In genomic region chr2:7794916-7795315, GRCh38 we compare ENCODE assay signal across 18 cellular contexts.
"Had no signal": no experiment of that assay in that cellular context is flagged by ENCODE, and none has a peak within 500 bp of the region (broad histone marks: within the 10 kb centered on the region; RNA-seq: fewer than 3 reads in every experiment).

No MANE protein-coding gene starts in this region.

- ATAC-seq: heart left ventricle; natural killer cell treated with Interleukin-12 subunit alpha and Interleukin-12 subunit beta and Interleukin-15 and Interleukin-18, amount 100 ng/mL, for 72 hours; psoas muscle; right lobe of liver; stimulated activated naive CD8-positive, alpha-beta T cell treated with anti-CD3 and anti-CD28 coated beads, Interleukin-15, Interleukin-2, amounts not matched to agents 100 U/mL and 50 U/mL, for 24 hours had no signal

- H3K4me3 ChIP-seq: heart left ventricle, psoas muscle, right lobe of liver, smooth muscle cell, suprapubic skin had no signal

- H3K9me3 ChIP-seq: heart left ventricle, psoas muscle, right lobe of liver, suprapubic skin had no signal

- H3K27me3 ChIP-seq: heart left ventricle, right lobe of liver, suprapubic skin had no signal

- H3K27ac ChIP-seq: psoas muscle, right lobe of liver, suprapubic skin had no signal

- DNase-seq: activated CD4-positive, alpha-beta T cell treated with anti-CD3 and anti-CD28 coated beads, Interleukin-2, amount 10 ng/mL, durations not matched to agents 7 days and 5 days; activated CD8-positive, alpha-beta memory T cell treated with anti-CD3 and anti-CD28 coated beads, Interleukin-2, amount 50 U/mL, for 48 hours; activated gamma-delta T cell; activated T-cell treated with anti-CD3 and anti-CD28 coated beads, Interleukin-2, amount 50 U/mL, for 72 hours; anterior cingulate cortex; endodermal cell; heart left ventricle; immature natural killer cell; mesendoderm; nucleus accumbens; psoas muscle; right lobe of liver; stimulated activated CD4-positive, alpha-beta T cell treated with anti-CD3 and anti-CD28 coated beads, Interleukin-4, amount 100 ng/mL, for 4 hours; stimulated activated CD8-positive, alpha-beta memory T cell treated with anti-CD3 and anti-CD28 coated beads, Interleukin-4, amount 100 ng/mL, for 48 hours; stimulated activated naive CD8-positive, alpha-beta T cell treated with anti-CD3 and anti-CD28 coated beads, Interleukin-15, Interleukin-2, amounts not matched to agents 100 U/mL and 50 U/mL, for 24 hours had no signal

- H3K4me1 ChIP-seq: psoas muscle had no signal

- H3K36me3 ChIP-seq: heart left ventricle, right lobe of liver, suprapubic skin had no signal
